In genomic region chr12:26133508-26133907, GRCh38 we compare ENCODE assay signal across 29 cellular contexts. TPM values are rescaled to one million over a fixed set of nuclear protein-coding genes. Genes with fewer than 3 reads are reported as not detected.
"Had no signal": no experiment of that assay in that cellular context is flagged by ENCODE, and none has a peak within 500 bp of the region (broad histone marks: within the 10 kb centered on the region; RNA-seq: fewer than 3 reads in every experiment).

No MANE protein-coding gene starts in this region.

- H3K9me3 ChIP-seq: colonic mucosa, esophagus muscularis mucosa, lower lobe of right lung, stomach, tibial artery had no signal

- H3K27me3 ChIP-seq: colonic mucosa, esophagus muscularis mucosa, stomach, tibial artery had no signal

- H3K4me2 ChIP-seq: neural progenitor cell, smooth muscle cell had no signal

- H3K4me1 Mint-ChIP-seq: immature natural killer cell; naive thymus-derived CD4-positive, alpha-beta T cell; neural progenitor cell had no signal

- H3K9me3 Mint-ChIP-seq: dendritic cell treated with granulocyte-macrophage colony-stimulating factor and Interleukin-4, amounts not matched to agents 40 ng/mL and 50 ng/mL, for 4 days; endodermal cell; immature natural killer cell; nephron; neural progenitor cell; type B pancreatic cell had no signal

- H3K4me1 ChIP-seq: colonic mucosa, neural progenitor cell, parathyroid adenoma had no signal

- H3K36me3 ChIP-seq: colonic mucosa, esophagus muscularis mucosa, lower lobe of right lung, neural progenitor cell, stomach, tibial artery had no signal

- ATAC-seq: left ventricle myocardium superior; lower lobe of right lung; naive thymus-derived CD4-positive, alpha-beta T cell; sciatic nerve had no signal

- H3K36me3 Mint-ChIP-seq: immature natural killer cell; naive thymus-derived CD4-positive, alpha-beta T cell; neural progenitor cell; type B pancreatic cell had no signal

- DNase-seq: colonic mucosa; effector CD8-positive, alpha-beta T cell; endodermal cell; foreskin melanocyte; glutamatergic neuron; hypothalamus; immature natural killer cell; islet precursor cell; left ventricle myocardium superior; lower lobe of right lung; mesendoderm; midbrain; naive thymus-derived CD4-positive, alpha-beta T cell; stimulated activated CD4-positive, alpha-beta T cell treated with anti-CD3 and anti-CD28 coated beads, Interleukin-12 subunit alpha, Interleukin-12 subunit beta, amount 100 ng/mL, for 4 hours; stimulated activated CD4-positive, alpha-beta T cell treated with anti-CD3 and anti-CD28 coated beads, Interleukin-1b, Interleukin-23, amount 100 ng/mL, for 48 hours; stimulated activated CD4-positive, alpha-beta T cell treated with anti-CD3 and anti-CD28 coated beads, Interleukin-4, amount 100 ng/mL, for 1 hour; stimulated activated CD8-positive, alpha-beta memory T cell treated with anti-CD3 and anti-CD28 coated beads, Interleukin-4, amount 100 ng/mL, for 48 hours; stimulated activated naive CD4-positive, alpha-beta T cell treated with Interleukin-2 at 50 U/mL for 16 hours; stomach; tibial artery had no signal

- H3K79me2 ChIP-seq: parathyroid adenoma had no signal

- H3K4me3 Mint-ChIP-seq: dendritic cell treated with granulocyte-macrophage colony-stimulating factor and Interleukin-4, amounts not matched to agents 40 ng/mL and 50 ng/mL, for 4 days; endodermal cell; immature natural killer cell; naive thymus-derived CD4-positive, alpha-beta T cell; nephron; neural progenitor cell; type B pancreatic cell had no signal

- H2AFZ ChIP-seq: neural progenitor cell, parathyroid adenoma had no signal

- H3K27ac Mint-ChIP-seq: dendritic cell treated with granulocyte-macrophage colony-stimulating factor and Interleukin-4, amounts not matched to agents 40 ng/mL and 50 ng/mL, for 4 days; endodermal cell; immature natural killer cell; naive thymus-derived CD4-positive, alpha-beta T cell; nephron; neural progenitor cell; progenitor cell of endocrine pancreas; type B pancreatic cell had no signal

- H3K27ac ChIP-seq: colonic mucosa, esophagus muscularis mucosa, lower lobe of right lung, neural progenitor cell, parathyroid adenoma, stomach, tibial artery had no signal

- H3K9ac ChIP-seq: neural progenitor cell, parathyroid adenoma had no signal

- H3K4me3 ChIP-seq: colonic mucosa, esophagus muscularis mucosa, lower lobe of right lung, neural progenitor cell, smooth muscle cell, stomach, tibial artery had no signal

RNA-seq across cellular contexts. Expression of gene BHLHE41, which starts 8.7 kb away (rescaled TPM):
- polyA plus RNA-seq: immature natural killer cell; naive thymus-derived CD4-positive, alpha-beta T cell had no signal
